In the genomic region with DNA sequence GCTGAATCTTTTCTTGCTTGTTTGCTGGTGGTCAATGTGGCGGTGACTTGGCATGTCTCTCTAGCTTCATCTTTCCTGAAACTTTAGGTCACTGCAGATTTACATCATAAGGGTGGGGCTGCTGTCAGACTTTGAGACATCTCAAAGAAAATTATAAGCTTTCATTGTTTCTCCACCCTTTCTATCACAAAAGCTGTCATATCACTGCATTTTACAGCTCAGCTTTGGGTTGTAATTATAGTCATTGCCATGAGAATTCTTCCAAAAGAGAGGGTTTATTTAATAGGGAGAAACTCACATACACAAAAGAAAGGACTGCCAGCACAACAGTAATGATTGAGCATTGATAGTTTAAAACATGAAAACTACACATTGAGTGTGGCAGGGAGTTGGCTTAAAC, we compare ENCODE assay signal across 30 cellular contexts.
"Had no signal": no experiment of that assay in that cellular context is flagged by ENCODE, and none has a peak within 500 bp of the region (broad histone marks: within the 10 kb centered on the region; RNA-seq: fewer than 3 reads in every experiment).

No MANE protein-coding gene starts in this region.

- ATAC-seq: activated T-cell treated with anti-CD3 and anti-CD28 coated beads, Interleukin-2, amount 50 U/mL, for 4 hours had no signal

- H3K4me3 ChIP-seq: PC-9 had no signal

- H3K27ac ChIP-seq: brain microvascular endothelial cell, PC-9, VCaP had no signal

- DNase-seq: activated B cell treated with CpG ODN at 0.5 μM for 24 hours; activated CD4-positive, alpha-beta memory T cell treated with anti-CD3 and anti-CD28 coated beads for 36 hours; activated CD4-positive, alpha-beta T cell treated with anti-CD3 and anti-CD28 coated beads for 4 hours; activated CD4-positive, alpha-beta T cell treated with anti-CD3 and anti-CD28 coated beads, Interleukin-2, amount 50 U/mL, for 1 hour; activated CD4-positive, CD25-positive, alpha-beta regulatory T cell treated with anti-CD3 and anti-CD28 coated beads, Interleukin-2, amount 50 U/mL, for 72 hours; activated CD8-positive, alpha-beta memory T cell treated with anti-CD3 and anti-CD28 coated beads, Interleukin-2, amount 50 U/mL, for 4 hours; activated gamma-delta T cell treated with Interleukin-2 at 50 U/mL for 16 hours; activated naive CD4-positive, alpha-beta T cell treated with anti-CD3 and anti-CD28 coated beads, Interleukin-2, amount 50 U/mL, for 16 hours; activated naive CD8-positive, alpha-beta T cell treated with anti-CD3 and anti-CD28 coated beads for 36 hours; activated T-cell treated with anti-CD3 and anti-CD28 coated beads for 4 hours; activated T-cell treated with anti-CD3 and anti-CD28 coated beads, Interleukin-2, amount 50 U/mL, for 4 hours; amniotic stem cell; aorta; brain microvascular endothelial cell; Karpas-422; KBM-7; NCI-H1105; NCI-H1417 treated with DMSO at 0.1 percent for 48 hours; NCI-H187 treated with DMSO at 0.1 percent for 48 hours; NCI-H2081; NCI-H510A; NCI-H526; NCI-H774; PC-9; Right ventricle myocardium superior; SW 1271; T-helper 1 cell; T-helper 2 cell; T-helper 9 cell had no signal

- H3K36me3 ChIP-seq: brain microvascular endothelial cell had no signal

- H3K27me3 ChIP-seq: brain microvascular endothelial cell had no signal
